Comparison of ENCODE assay signal across 8 cellular contexts in the genomic region with DNA sequence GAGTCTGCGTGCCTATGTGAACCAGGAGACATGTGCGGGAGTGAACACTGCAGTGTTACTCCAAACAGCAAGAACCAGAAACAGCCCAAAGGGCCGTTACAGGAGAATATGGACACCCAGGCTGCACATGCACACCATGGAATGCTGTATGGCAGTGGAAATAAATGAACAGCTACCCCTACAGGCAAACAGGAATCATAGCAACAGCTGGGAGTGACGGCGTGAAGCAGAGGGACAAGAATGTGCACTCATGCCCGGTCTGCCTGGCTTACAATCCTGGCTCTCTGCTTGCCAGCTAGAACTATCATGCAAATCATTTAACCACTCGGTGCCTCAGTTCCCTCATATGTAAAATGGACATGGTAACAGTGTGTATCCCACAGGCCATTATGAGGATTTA. TPM values are rescaled to one million over a fixed set of nuclear protein-coding genes. Genes with fewer than 3 reads are reported as not detected.
DNase-seq lines count a peak whose midpoint lies in the region; ATAC-seq and TF ChIP-seq lines count a peak whose summit lies in the region.

No MANE protein-coding gene starts in this region.

- H3K9me3 ChIP-seq in HEK293 (ENCODE audit: control insufficient read depth, insufficient read depth, low read depth, low read length) (no peaks in the 10 kb centered on the region), right cardiac atrium (ENCODE audit: control insufficient read depth, low read length) (no peaks in the 10 kb centered on the region)

- ATAC-seq in right cardiac atrium (peak; percentile 76 to 77), GM21723 (IDR thresholded peaks at IDR 0.05; ENCODE audit: unreplicated experiment) (no peak)

- peak; percentile 17 for DNase-seq in COLO829 (ENCODE audit: low spot score)
- no peak for DNase-seq in right cardiac atrium
- DNase-seq in substantia nigra (lab: John Stamatoyannopoulos, UW), result peak in 38 of 49 donors; percentile 0 to 44 (median 12)
- no peak for DNase-seq in DMS79 treated with DMSO at 0.1 percent for 48 hours (lab: John Stamatoyannopoulos, UW)
- DNase-seq in effector CD8-positive, alpha-beta T cell (lab: John Stamatoyannopoulos, UW), result no peak

- H3K4me3 ChIP-seq in HEK293 (ENCODE audit: low read depth, low read length), result no peak overlapping the region
- no peak overlapping the region for H3K4me3 ChIP-seq in WI38 (ENCODE audit: low read depth, low read length)
- no peak overlapping the region for H3K4me3 ChIP-seq in right cardiac atrium (ENCODE audit: low read length)

- POLR2A ChIA-PET in HEK293 (lab: Yijun Ruan, JAX), result interaction anchor here (0.6 kb wide), 1 partner anchor 37 kb away, joined by 3 read pairs; no protein-coding TSS in a partner anchor

- H3K27ac ChIP-seq in HEK293 (ENCODE audit: extremely low read depth, low read depth, low read length) (no peak overlapping the region), right cardiac atrium (ENCODE audit: low read length) (no peak overlapping the region), substantia nigra (ENCODE audit: low read depth, low read length, poor library complexity, severe bottlenecking) (no peak overlapping the region)

- intact Hi-C loops in right cardiac atrium (cut with DNase I), result no loop called here

- CTCF ChIA-PET in HEK293 (lab: Yijun Ruan, JAX), result interaction anchor here (0.6 to 1.3 kb wide), 5 partner anchors 10 to 488 kb away, joined by 3 to 4 read pairs (median 3); no protein-coding TSS in a partner anchor

- WGBS in right cardiac atrium, result 40% methylated on average over 7 of the region's 7 CpGs

- no peaks in the 10 kb centered on the region for H3K27me3 ChIP-seq in right cardiac atrium (ENCODE audit: control insufficient read depth, insufficient read depth)

- TF ChIP-seq CTCF in HEK293 (tag by site-specific recombination; IDR thresholded peaks at IDR 0.05), result peak; percentile 43; the same call in 1 of the 2 replicates
- TF ChIP-seq CTCF in WI38 (IDR thresholded peaks at IDR 0.05; ENCODE audit: low read depth, low read length), result peak; percentile 60

- peaks cover 4 to 20% of the 10 kb centered on the region in 2 experiments; a peak in 2 of 3 replicates for H3K36me3 ChIP-seq in HEK293 (ENCODE audit: control insufficient read depth in 2 of 2, insufficient read depth in 1 of 2, low read length in 2 of 2)

- H3K4me1 ChIP-seq in HEK293 (ENCODE audit: control insufficient read depth, insufficient read depth, low read length) (no peaks in the 10 kb centered on the region), right cardiac atrium (ENCODE audit: control insufficient read depth, insufficient read depth, low read length) (no peaks in the 10 kb centered on the region)

TF ChIP-seq in HEK293, 187 proteins besides CTCF, POLR2A, EP300 and RAD21:
- TF ChIP-seq ZNF768 (tag by site-specific recombination; IDR thresholded peaks at IDR 0.05) (no peak), ZNF837 (tag by site-specific recombination; IDR thresholded peaks at IDR 0.05) (no peak), ZNF654 (tag by site-specific recombination; IDR thresholded peaks at IDR 0.05; ENCODE audit: low read depth) (peak; percentile 54)

RNA-seq across cellular contexts. Expression of a gene that starts 16.6 kb away (rescaled TPM):
- total RNA-seq in right cardiac atrium, result 10 to 100 TPM; 17.4 to 20.1 (median 18.1) TPM
- 14.2 TPM for polyA plus RNA-seq in right cardiac atrium

RNA-seq across cellular contexts. Expression of a gene that starts 27.2 kb away (rescaled TPM):
- 10 to 100 TPM; 70.0 to 81.1 (median 79.8) TPM for total RNA-seq in right cardiac atrium
- 82.5 TPM for polyA plus RNA-seq in right cardiac atrium

RNA-seq across cellular contexts. Expression of a gene that starts 33.1 kb away (rescaled TPM):
- 10 to 100 TPM; 14.2 to 20.2 (median 17.6) TPM for total RNA-seq in right cardiac atrium
- polyA plus RNA-seq in right cardiac atrium, result 23.4 TPM

RNA-seq across cellular contexts. Expression of a gene that starts 48.1 kb away (rescaled TPM):
- 1 to 10 TPM; 1.6 to 2.7 (median 1.9) TPM for total RNA-seq in right cardiac atrium
- polyA plus RNA-seq in right cardiac atrium, result 1.2 TPM

RNA-seq across cellular contexts. Expression of a gene that starts 55.6 kb away (rescaled TPM):
- 10 to 100 TPM in 3 of 4 donors, 1 to 10 TPM in 1; 9.0 to 16.6 (median 15.4) TPM for total RNA-seq in right cardiac atrium
- polyA plus RNA-seq in right cardiac atrium, result 16.5 TPM

Comparison
In these comparisons a context has a peak if more than half of its experiments do, and no peak if none do; other contexts are left out.
1. DNase-seq: peak in COLO829 (single experiment) and substantia nigra (38 of 49); none in right cardiac atrium (0 of 3), DMS79 treated with DMSO at 0.1 percent for 48 hours (single experiment) and effector CD8-positive, alpha-beta T cell (single experiment).